1 cellular context compared by ENCODE assay signal in the genomic region with DNA sequence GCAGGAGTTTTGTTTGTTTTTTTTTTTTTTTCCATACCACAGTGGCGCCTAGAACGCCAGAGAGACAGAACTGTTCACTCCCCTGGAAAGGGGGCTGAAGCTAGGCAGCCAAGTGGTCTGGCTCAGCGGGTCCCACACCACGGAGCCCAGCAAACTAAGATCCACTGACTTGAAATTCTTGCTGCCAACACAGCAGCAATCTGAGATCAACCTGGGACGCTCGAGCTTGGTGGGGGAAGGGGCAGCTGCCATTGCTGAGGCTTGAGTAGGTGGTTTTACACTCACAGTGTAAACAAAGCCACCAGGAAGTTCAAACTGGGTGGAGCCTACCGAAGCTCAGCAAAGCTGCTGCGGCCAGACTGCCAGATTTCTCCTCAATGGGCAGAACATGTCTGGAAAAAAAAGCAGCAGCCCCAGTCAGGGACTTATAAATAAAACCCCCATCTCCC.
TF ChIP-seq lines count a peak whose summit lies in the region.

No MANE protein-coding gene starts in this region.

TF ChIP-seq in WTC11, 78 proteins besides CTCF, POLR2A, EP300 and RAD21 (continued from another document):
- TF ChIP-seq, protein P1, sequence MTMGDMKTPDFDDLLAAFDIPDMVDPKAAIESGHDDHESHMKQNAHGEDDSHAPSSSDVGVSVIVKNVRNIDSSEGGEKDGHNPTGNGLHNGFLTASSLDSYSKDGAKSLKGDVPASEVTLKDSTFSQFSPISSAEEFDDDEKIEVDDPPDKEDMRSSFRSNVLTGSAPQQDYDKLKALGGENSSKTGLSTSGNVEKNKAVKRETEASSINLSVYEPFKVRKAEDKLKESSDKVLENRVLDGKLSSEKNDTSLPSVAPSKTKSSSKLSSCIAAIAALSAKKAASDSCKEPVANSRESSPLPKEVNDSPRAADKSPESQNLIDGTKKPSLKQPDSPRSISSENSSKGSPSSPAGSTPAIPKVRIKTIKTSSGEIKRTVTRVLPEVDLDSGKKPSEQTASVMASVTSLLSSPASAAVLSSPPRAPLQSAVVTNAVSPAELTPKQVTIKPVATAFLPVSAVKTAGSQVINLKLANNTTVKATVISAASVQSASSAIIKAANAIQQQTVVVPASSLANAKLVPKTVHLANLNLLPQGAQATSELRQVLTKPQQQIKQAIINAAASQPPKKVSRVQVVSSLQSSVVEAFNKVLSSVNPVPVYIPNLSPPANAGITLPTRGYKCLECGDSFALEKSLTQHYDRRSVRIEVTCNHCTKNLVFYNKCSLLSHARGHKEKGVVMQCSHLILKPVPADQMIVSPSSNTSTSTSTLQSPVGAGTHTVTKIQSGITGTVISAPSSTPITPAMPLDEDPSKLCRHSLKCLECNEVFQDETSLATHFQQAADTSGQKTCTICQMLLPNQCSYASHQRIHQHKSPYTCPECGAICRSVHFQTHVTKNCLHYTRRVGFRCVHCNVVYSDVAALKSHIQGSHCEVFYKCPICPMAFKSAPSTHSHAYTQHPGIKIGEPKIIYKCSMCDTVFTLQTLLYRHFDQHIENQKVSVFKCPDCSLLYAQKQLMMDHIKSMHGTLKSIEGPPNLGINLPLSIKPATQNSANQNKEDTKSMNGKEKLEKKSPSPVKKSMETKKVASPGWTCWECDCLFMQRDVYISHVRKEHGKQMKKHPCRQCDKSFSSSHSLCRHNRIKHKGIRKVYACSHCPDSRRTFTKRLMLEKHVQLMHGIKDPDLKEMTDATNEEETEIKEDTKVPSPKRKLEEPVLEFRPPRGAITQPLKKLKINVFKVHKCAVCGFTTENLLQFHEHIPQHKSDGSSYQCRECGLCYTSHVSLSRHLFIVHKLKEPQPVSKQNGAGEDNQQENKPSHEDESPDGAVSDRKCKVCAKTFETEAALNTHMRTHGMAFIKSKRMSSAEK (CRISPR knock-in tag; IDR thresholded peaks at IDR 0.05; ENCODE audit: borderline replicate concordance), result no peak
- TF ChIP-seq ATF1 (CRISPR knock-in tag; IDR thresholded peaks at IDR 0.05) (no peak), FOXK1 (CRISPR knock-in tag; IDR thresholded peaks at IDR 0.05) (no peak), ZNF317 (CRISPR knock-in tag; IDR thresholded peaks at IDR 0.05; ENCODE audit: borderline replicate concordance, low read depth) (no peak)
